ENCODE assay signal across 13 cellular contexts in the genomic region with DNA sequence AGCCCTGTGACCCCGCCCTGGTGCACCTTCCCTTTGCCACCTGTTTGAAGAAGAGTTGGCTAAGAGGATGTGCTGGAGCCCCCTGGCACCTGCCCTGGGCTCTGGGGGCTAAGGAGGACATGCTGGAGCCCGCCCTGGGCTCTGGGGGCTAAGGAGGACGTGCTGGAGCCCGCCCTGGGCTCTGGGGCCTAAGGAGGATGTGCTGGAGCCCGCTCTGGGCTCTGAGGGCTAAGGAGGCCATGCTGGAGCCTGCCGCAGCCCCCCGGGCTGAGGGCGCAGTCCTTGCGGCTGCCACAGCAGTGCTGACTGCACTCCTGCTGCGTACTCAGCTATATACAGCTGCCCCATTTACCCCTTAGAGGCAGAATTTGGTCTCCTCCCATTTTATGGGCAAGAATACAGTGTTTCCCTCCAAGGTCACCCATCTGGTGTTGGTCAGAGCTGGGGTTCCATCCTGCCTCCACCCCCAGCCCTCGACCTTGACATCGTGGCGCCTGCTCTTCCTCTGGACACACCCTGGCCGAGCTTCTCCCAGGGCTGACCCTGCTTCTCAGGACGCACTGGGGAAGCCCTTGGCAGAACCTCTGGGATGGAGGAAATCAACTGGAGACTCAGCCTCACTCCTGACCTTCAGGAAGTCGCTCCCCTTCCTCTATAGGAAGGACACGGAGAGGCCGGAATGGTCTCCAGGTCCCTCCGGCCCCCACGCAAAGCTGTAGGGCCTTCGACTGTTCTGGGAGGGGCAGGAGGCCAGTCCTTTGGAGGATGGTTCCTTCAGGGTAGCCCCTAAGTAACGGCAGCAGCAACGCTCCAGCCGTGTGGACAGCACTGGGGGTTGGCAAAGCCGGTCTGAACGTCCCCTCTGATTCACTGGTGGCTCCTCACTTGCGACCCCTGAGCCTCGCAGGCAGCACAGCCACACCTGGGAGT.
"Had no signal": no experiment of that assay in that cellular context is flagged by ENCODE, and none has a peak within 500 bp of the region (broad histone marks: within the 10 kb centered on the region; RNA-seq: fewer than 3 reads in every experiment).

No MANE protein-coding gene starts in this region.

- H3K9me3 ChIP-seq: esophagus muscularis mucosa, prostate gland, uterus had no signal

- DNase-seq: activated CD4-positive, alpha-beta T cell treated with anti-CD3 and anti-CD28 coated beads, Interleukin-2, amount 10 ng/mL, durations not matched to agents 7 days and 5 days; activated CD4-positive, CD25-positive, alpha-beta regulatory T cell; activated CD8-positive, alpha-beta memory T cell treated with anti-CD3 and anti-CD28 coated beads for 24 hours; amniotic stem cell; brain microvascular endothelial cell; cerebellar nuclear complex; stimulated activated CD4-positive, alpha-beta T cell treated with anti-CD3 and anti-CD28 coated beads, Interleukin-4, amount 100 ng/mL, for 1 hour; T-helper 17 cell had no signal

- H3K4me3 ChIP-seq: dorsolateral prefrontal cortex, esophagus muscularis mucosa, prostate gland, uterus had no signal

- H3K36me3 ChIP-seq: brain microvascular endothelial cell, esophagus muscularis mucosa, prostate gland, uterus had no signal

- H3K27me3 ChIP-seq: brain microvascular endothelial cell, dorsolateral prefrontal cortex, uterus had no signal

- H3K27ac ChIP-seq: brain microvascular endothelial cell, esophagus muscularis mucosa, prostate gland, uterus had no signal

- H3K4me1 ChIP-seq: prostate gland, uterus had no signal

- ATAC-seq: activated naive CD4-positive, alpha-beta T cell treated with anti-CD3 and anti-CD28 coated beads, Interleukin-2, amount 50 U/mL, for 72 hours; T-helper 17 cell had no signal
